ENCODE assay signal across 1 cellular context in the genomic region with DNA sequence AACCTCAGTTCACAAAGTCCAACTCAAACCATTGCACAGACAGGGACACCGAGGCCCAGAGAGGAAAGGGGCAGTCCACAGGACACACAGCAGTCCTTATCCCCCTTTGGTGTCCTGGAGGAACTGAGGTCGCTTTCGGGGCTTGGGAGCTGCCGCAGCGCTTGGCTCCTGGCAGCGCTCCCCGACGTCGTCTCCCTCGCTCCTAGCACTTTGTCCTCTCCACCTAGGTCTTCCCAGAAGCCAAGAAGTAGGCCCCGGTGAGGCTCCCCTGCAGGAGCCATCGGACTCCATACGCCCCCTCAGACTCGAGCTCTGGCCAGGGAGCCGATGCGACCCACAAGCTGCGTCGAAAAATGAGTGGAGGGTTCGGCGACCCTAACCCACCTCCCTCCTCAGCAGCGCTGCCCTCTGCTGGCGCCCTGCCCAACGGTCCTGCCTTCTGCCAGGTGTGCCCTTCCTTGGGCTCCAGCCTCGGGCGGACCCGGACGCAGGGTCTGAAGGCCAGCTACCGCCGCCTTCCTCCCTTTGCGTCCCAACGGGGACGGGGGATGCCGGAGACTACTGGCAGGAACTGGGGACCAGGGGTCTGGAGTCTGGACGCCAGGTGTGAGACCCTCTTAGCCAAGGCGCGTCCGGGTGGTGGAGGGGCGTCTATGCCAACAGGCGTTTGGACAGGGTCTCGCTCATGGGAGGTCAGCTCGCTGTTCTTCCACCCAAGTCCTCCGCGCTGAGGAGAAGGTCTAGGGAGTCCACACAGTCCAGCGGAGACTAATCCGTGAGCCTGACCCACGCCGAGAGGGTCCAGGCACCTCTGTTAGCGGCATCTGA.
TF ChIP-seq lines count a peak whose summit lies in the region.

No MANE protein-coding gene starts in this region.

TF ChIP-seq in H1, 55 proteins besides CTCF, POLR2A, EP300 and RAD21:
- peak; percentile 45; the same call in 1 of the 2 replicates for TF ChIP-seq TBP (IDR thresholded peaks at IDR 0.05; ENCODE audit: low read depth, low read length)
- no peak for TF ChIP-seq CHD2 (IDR thresholded peaks at IDR 0.05; ENCODE audit: low read length)
- TF ChIP-seq, protein P1, sequence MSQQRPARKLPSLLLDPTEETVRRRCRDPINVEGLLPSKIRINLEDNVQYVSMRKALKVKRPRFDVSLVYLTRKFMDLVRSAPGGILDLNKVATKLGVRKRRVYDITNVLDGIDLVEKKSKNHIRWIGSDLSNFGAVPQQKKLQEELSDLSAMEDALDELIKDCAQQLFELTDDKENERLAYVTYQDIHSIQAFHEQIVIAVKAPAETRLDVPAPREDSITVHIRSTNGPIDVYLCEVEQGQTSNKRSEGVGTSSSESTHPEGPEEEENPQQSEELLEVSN (IDR thresholded peaks at IDR 0.05) = no peak
- no peak for TF ChIP-seq SAP30 (IDR thresholded peaks at IDR 0.05; ENCODE audit: insufficient read depth, insufficient replicate concordance, low read length)
- TF ChIP-seq SP2 (IDR thresholded peaks at IDR 0.05; ENCODE audit: low read length) = no peak
- peak; percentile 37 for TF ChIP-seq KDM4A (IDR thresholded peaks at IDR 0.05; ENCODE audit: low read depth, low read length, severe bottlenecking)
- no peak for TF ChIP-seq RBBP5 (IDR thresholded peaks at IDR 0.05; ENCODE audit: borderline replicate concordance, low read depth, low read length)
- peak; percentile 84 for TF ChIP-seq EZH2 (IDR thresholded peaks at IDR 0.05; ENCODE audit: low read depth, low read length, severe bottlenecking)
- TF ChIP-seq RFX5 (IDR thresholded peaks at IDR 0.05; ENCODE audit: borderline replicate concordance, low read depth, low read length) = no peak
- TF ChIP-seq ASH2L (IDR thresholded peaks at IDR 0.05; ENCODE audit: low read length) = no peak
- TF ChIP-seq TAF1 (IDR thresholded peaks at IDR 0.05; ENCODE audit: low read depth, low read length) = no peak
- TF ChIP-seq EGR1 (IDR thresholded peaks at IDR 0.05; ENCODE audit: borderline replicate concordance, low read depth, low read length) = no peak; the same call in 1 of the 2 replicates
- TF ChIP-seq, protein P2, sequence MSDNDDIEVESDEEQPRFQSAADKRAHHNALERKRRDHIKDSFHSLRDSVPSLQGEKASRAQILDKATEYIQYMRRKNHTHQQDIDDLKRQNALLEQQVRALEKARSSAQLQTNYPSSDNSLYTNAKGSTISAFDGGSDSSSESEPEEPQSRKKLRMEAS (IDR thresholded peaks at IDR 0.05) = peak; percentile 37; the same call in 1 of the 2 replicates
- no peak for TF ChIP-seq FOSL1 (IDR thresholded peaks at IDR 0.05; ENCODE audit: insufficient read depth, low read depth, low read length)
- no peak for TF ChIP-seq CEBPB (IDR thresholded peaks at IDR 0.05; ENCODE audit: low read depth, low read length)
- no peak for TF ChIP-seq SIRT6 (IDR thresholded peaks at IDR 0.05; ENCODE audit: low read length)
- TF ChIP-seq SUZ12 (IDR thresholded peaks at IDR 0.05; ENCODE audit: low read length) = peak; percentile 57
- TF ChIP-seq NANOG (IDR thresholded peaks at IDR 0.05; ENCODE audit: insufficient read depth, low read depth, low read length, poor library complexity, severe bottlenecking) = no peak
- no peak for TF ChIP-seq TEAD4 (IDR thresholded peaks at IDR 0.05; ENCODE audit: low read depth, low read length)
- TF ChIP-seq RXRA (IDR thresholded peaks at IDR 0.05; ENCODE audit: insufficient read depth, low read depth, low read length) = no peak
- TF ChIP-seq CTBP2 (IDR thresholded peaks at IDR 0.05; ENCODE audit: borderline replicate concordance, insufficient read depth, insufficient read length, low read length) = peak; percentile 51
- TF ChIP-seq JUN (IDR thresholded peaks at IDR 0.05; ENCODE audit: low read depth, low read length) = no peak
- TF ChIP-seq, protein P3, sequence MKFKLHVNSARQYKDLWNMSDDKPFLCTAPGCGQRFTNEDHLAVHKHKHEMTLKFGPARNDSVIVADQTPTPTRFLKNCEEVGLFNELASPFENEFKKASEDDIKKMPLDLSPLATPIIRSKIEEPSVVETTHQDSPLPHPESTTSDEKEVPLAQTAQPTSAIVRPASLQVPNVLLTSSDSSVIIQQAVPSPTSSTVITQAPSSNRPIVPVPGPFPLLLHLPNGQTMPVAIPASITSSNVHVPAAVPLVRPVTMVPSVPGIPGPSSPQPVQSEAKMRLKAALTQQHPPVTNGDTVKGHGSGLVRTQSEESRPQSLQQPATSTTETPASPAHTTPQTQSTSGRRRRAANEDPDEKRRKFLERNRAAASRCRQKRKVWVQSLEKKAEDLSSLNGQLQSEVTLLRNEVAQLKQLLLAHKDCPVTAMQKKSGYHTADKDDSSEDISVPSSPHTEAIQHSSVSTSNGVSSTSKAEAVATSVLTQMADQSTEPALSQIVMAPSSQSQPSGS (IDR thresholded peaks at IDR 0.05; ENCODE audit: low read length) = no peak
- no peak for TF ChIP-seq BRCA1 (IDR thresholded peaks at IDR 0.05; ENCODE audit: low read depth, low read length)
- no peak for TF ChIP-seq SP1 (IDR thresholded peaks at IDR 0.05; ENCODE audit: low read depth, low read length)
- no peak for TF ChIP-seq POU5F1 (IDR thresholded peaks at IDR 0.05; ENCODE audit: low read depth, low read length)
- TF ChIP-seq RNF2 (IDR thresholded peaks at IDR 0.05; ENCODE audit: borderline replicate concordance, low read depth, low read length, missing control alignments, poor library complexity, severe bottlenecking) = peak; percentile 71
- TF ChIP-seq NRF1 (IDR thresholded peaks at IDR 0.05; ENCODE audit: low read depth, low read length) = no peak
- TF ChIP-seq JUND (IDR thresholded peaks at IDR 0.05; ENCODE audit: low read length) = no peak
- no peak for TF ChIP-seq TCF12 (IDR thresholded peaks at IDR 0.05; ENCODE audit: low read depth, low read length)
- no peak for TF ChIP-seq TAF7 (optimal IDR thresholded peaks at IDR 0.05; ENCODE audit: borderline replicate concordance, low read depth, low read length)
- TF ChIP-seq, protein P4, sequence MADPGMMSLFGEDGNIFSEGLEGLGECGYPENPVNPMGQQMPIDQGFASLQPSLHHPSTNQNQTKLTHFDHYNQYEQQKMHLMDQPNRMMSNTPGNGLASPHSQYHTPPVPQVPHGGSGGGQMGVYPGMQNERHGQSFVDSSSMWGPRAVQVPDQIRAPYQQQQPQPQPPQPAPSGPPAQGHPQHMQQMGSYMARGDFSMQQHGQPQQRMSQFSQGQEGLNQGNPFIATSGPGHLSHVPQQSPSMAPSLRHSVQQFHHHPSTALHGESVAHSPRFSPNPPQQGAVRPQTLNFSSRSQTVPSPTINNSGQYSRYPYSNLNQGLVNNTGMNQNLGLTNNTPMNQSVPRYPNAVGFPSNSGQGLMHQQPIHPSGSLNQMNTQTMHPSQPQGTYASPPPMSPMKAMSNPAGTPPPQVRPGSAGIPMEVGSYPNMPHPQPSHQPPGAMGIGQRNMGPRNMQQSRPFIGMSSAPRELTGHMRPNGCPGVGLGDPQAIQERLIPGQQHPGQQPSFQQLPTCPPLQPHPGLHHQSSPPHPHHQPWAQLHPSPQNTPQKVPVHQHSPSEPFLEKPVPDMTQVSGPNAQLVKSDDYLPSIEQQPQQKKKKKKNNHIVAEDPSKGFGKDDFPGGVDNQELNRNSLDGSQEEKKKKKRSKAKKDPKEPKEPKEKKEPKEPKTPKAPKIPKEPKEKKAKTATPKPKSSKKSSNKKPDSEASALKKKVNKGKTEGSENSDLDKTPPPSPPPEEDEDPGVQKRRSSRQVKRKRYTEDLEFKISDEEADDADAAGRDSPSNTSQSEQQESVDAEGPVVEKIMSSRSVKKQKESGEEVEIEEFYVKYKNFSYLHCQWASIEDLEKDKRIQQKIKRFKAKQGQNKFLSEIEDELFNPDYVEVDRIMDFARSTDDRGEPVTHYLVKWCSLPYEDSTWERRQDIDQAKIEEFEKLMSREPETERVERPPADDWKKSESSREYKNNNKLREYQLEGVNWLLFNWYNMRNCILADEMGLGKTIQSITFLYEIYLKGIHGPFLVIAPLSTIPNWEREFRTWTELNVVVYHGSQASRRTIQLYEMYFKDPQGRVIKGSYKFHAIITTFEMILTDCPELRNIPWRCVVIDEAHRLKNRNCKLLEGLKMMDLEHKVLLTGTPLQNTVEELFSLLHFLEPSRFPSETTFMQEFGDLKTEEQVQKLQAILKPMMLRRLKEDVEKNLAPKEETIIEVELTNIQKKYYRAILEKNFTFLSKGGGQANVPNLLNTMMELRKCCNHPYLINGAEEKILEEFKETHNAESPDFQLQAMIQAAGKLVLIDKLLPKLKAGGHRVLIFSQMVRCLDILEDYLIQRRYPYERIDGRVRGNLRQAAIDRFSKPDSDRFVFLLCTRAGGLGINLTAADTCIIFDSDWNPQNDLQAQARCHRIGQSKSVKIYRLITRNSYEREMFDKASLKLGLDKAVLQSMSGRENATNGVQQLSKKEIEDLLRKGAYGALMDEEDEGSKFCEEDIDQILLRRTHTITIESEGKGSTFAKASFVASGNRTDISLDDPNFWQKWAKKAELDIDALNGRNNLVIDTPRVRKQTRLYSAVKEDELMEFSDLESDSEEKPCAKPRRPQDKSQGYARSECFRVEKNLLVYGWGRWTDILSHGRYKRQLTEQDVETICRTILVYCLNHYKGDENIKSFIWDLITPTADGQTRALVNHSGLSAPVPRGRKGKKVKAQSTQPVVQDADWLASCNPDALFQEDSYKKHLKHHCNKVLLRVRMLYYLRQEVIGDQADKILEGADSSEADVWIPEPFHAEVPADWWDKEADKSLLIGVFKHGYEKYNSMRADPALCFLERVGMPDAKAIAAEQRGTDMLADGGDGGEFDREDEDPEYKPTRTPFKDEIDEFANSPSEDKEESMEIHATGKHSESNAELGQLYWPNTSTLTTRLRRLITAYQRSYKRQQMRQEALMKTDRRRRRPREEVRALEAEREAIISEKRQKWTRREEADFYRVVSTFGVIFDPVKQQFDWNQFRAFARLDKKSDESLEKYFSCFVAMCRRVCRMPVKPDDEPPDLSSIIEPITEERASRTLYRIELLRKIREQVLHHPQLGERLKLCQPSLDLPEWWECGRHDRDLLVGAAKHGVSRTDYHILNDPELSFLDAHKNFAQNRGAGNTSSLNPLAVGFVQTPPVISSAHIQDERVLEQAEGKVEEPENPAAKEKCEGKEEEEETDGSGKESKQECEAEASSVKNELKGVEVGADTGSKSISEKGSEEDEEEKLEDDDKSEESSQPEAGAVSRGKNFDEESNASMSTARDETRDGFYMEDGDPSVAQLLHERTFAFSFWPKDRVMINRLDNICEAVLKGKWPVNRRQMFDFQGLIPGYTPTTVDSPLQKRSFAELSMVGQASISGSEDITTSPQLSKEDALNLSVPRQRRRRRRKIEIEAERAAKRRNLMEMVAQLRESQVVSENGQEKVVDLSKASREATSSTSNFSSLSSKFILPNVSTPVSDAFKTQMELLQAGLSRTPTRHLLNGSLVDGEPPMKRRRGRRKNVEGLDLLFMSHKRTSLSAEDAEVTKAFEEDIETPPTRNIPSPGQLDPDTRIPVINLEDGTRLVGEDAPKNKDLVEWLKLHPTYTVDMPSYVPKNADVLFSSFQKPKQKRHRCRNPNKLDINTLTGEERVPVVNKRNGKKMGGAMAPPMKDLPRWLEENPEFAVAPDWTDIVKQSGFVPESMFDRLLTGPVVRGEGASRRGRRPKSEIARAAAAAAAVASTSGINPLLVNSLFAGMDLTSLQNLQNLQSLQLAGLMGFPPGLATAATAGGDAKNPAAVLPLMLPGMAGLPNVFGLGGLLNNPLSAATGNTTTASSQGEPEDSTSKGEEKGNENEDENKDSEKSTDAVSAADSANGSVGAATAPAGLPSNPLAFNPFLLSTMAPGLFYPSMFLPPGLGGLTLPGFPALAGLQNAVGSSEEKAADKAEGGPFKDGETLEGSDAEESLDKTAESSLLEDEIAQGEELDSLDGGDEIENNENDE (IDR thresholded peaks at IDR 0.05; ENCODE audit: insufficient replicate concordance, low read length) = no peak
- 0 out of 4 replicates have a peak, but pooled peaks of 1 of the 2 experiments have one; percentile 17 for TF ChIP-seq SIN3A (conservative IDR thresholded peaks at IDR 0.05 in 1 of 2, IDR thresholded peaks at IDR 0.05 in 1 of 2; ENCODE audit: low read depth in 1 of 2, low read length in 2 of 2)
- no peak for TF ChIP-seq HDAC6 (IDR thresholded peaks at IDR 0.05; ENCODE audit: low read depth, low read length)
- TF ChIP-seq CHD1 (IDR thresholded peaks at IDR 0.05; ENCODE audit: low read depth, low read length) = no peak
- TF ChIP-seq YY1 (IDR thresholded peaks at IDR 0.05; ENCODE audit: low read depth, low read length) = no peak
- TF ChIP-seq, protein P5, sequence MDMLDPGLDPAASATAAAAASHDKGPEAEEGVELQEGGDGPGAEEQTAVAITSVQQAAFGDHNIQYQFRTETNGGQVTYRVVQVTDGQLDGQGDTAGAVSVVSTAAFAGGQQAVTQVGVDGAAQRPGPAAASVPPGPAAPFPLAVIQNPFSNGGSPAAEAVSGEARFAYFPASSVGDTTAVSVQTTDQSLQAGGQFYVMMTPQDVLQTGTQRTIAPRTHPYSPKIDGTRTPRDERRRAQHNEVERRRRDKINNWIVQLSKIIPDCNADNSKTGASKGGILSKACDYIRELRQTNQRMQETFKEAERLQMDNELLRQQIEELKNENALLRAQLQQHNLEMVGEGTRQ (IDR thresholded peaks at IDR 0.05; ENCODE audit: low read length) = no peak
- no peak for TF ChIP-seq PHF8 (conservative IDR thresholded peaks at IDR 0.05; ENCODE audit: low read depth, low read length)
- TF ChIP-seq BACH1 (IDR thresholded peaks at IDR 0.05; ENCODE audit: low read length) = no peak
